Comparison of ENCODE assay signal across 14 cellular contexts in the genomic region with DNA sequence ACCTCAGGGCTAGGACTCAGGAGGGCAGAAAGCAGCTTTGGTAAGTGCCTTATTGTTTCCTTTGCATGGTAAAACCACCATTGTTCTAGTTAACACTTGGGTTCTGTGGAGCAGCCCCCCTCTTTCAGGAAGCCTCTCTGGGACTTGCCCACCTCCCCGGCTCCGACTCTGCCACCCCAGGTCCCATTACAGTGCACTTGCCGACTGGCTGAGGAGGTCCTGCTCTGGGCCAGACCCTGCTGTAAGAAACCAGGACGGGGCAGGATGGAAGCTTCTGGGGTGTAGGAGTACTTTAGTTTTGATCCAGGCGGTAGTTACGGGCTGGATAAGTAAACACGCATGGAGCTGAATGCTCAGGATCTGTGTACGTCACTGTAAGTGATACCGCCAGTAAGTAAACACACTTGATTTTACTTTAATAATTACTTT. TPM values are rescaled to one million over a fixed set of nuclear protein-coding genes. Genes with fewer than 3 reads are reported as not detected.
DNase-seq lines count a peak whose midpoint lies in the region; ATAC-seq and TF ChIP-seq lines count a peak whose summit lies in the region.
"Had no signal": no experiment of that assay in that cellular context is flagged by ENCODE, and none has a peak within 500 bp of the region (broad histone marks: within the 10 kb centered on the region; RNA-seq: fewer than 3 reads in every experiment).

No MANE protein-coding gene starts in this region.

- intact Hi-C loops in psoas muscle (cut with DNase I): no loop called here
- intact Hi-C loops in CD4-positive, alpha-beta T cell (cut with DNase I, micrococcal nuclease): no loop called here

- WGBS in psoas muscle, 3 donors: 65 to 82% (median 71%) methylated on average over 9 of the region's 9 CpGs
- WGBS in SK-N-SH (ENCODE audit: low lambda C conversion rate): 98% methylated on average over 9 of the region's 9 CpGs

- H3K27ac ChIP-seq in angular gyrus (ENCODE audit: low read depth, low read length): peak overlapping the region; percentile 80
- H3K27ac ChIP-seq in psoas muscle: peak overlapping the region; percentile 58
- H3K27ac ChIP-seq in SK-N-SH (ENCODE audit: low read depth in 2 of 2, low read length in 1 of 2): 0 out of 4 replicates have a peak overlapping the region, but pooled peaks of 1 of the 2 experiments have one; percentile 43
- no peak overlapping the region for H3K27ac ChIP-seq in CD4-positive, alpha-beta T cell (ENCODE audit: low read depth, low read length)
- H3K27ac ChIP-seq: SK-N-MC had no signal

- H3K4me3 ChIP-seq in psoas muscle (no peak overlapping the region), SK-N-SH (ENCODE audit: low read depth in 2 of 2, low read length in 1 of 2) (no peak overlapping the region)
- H3K4me3 ChIP-seq: MG63, SK-N-MC had no signal

- no peaks in the 10 kb centered on the region for H3K79me2 ChIP-seq in SK-N-SH (ENCODE audit: insufficient read depth)

- no peak for TF ChIP-seq RAD21 in SK-N-SH (IDR thresholded peaks at IDR 0.05; ENCODE audit: low read length)

- no peaks in the 10 kb centered on the region for H3K27me3 Mint-ChIP-seq in CD4-positive, alpha-beta T cell
- H3K27me3 Mint-ChIP-seq: brain; stimulated activated memory B cell treated with anti-CD40 and anti-IgM and Interleukin-4, amounts not matched to agents 10 μg/mL and 1 μg/mL and 100 μg/mL, for 72 hours had no signal

- H3K4me1 ChIP-seq in psoas muscle (peaks cover 31% of the 10 kb centered on the region), SK-N-SH (ENCODE audit: control insufficient read depth in 1 of 2, insufficient read depth in 2 of 2, low read depth in 1 of 2, low read length in 1 of 2) (peaks cover 0 to 37% of the 10 kb centered on the region in 2 experiments; a peak in 1 of 4 replicates)

- no peak overlapping the region for H2AFZ ChIP-seq in SK-N-SH (ENCODE audit: low read depth)

- H3K27ac Mint-ChIP-seq in CD4-positive, alpha-beta T cell: no peak overlapping the region
- H3K27ac Mint-ChIP-seq: nephron progenitor cell; stimulated activated memory B cell treated with anti-CD40 and anti-IgM and Interleukin-4, amounts not matched to agents 10 μg/mL and 1 μg/mL and 100 μg/mL, for 72 hours had no signal

- POLR2A ChIA-PET in SK-N-SH (lab: Yijun Ruan, JAX): interaction anchor here (1.1 to 3.3 kb wide), 4 partner anchors 39 to 178 kb away, joined by 3 to 15 read pairs (median 4); partner anchors contain the start of gene RHOB
- POLR2A ChIA-PET in CD4-positive, alpha-beta T cell (lab: Charles Lee): no interaction called here

- peaks cover 35% of the 10 kb centered on the region for H3K36me3 Mint-ChIP-seq in CD4-positive, alpha-beta T cell (ENCODE audit: low read depth)

- H3K9me3 ChIP-seq in psoas muscle (no peaks in the 10 kb centered on the region), SK-N-SH (no peaks in the 10 kb centered on the region)
- H3K9me3 ChIP-seq in CD4-positive, alpha-beta T cell (ENCODE audit: control insufficient read depth, low read length): no peaks in the 10 kb centered on the region
- H3K9me3 ChIP-seq: MG63 had no signal

- no peaks in the 10 kb centered on the region for H3K9me3 Mint-ChIP-seq in CD4-positive, alpha-beta T cell
- H3K9me3 Mint-ChIP-seq: brain; nephron progenitor cell; stimulated activated memory B cell treated with anti-CD40 and anti-IgM and Interleukin-4, amounts not matched to agents 10 μg/mL and 1 μg/mL and 100 μg/mL, for 72 hours had no signal

- H3K4me3 Mint-ChIP-seq in CD4-positive, alpha-beta T cell: no peak overlapping the region
- H3K4me3 Mint-ChIP-seq: brain; nephron progenitor cell; stimulated activated memory B cell treated with anti-CD40 and anti-IgM and Interleukin-4, amounts not matched to agents 10 μg/mL and 1 μg/mL and 100 μg/mL, for 72 hours had no signal

- DNase-seq in DMS53 (lab: John Stamatoyannopoulos, UW): peak; percentile 88
- DNase-seq in islet precursor cell: peak; percentile 49
- peak in 1 of 2 donors; percentile 42 for DNase-seq in psoas muscle
- DNase-seq in SK-N-SH: no peak
- DNase-seq in activated gamma-delta T cell treated with Interleukin-2 at 50 U/mL for 16 hours: no peak
- DNase-seq in CD4-positive, alpha-beta T cell: no peak
- DNase-seq: activated T-cell treated with anti-CD3 and anti-CD28 coated beads, Interleukin-2, amount 50 U/mL, for 48 hours; MG63; nephron progenitor cell had no signal

- H3K9ac ChIP-seq in SK-N-SH: no peak overlapping the region

- H4K20me1 ChIP-seq in SK-N-SH (ENCODE audit: insufficient read depth): no peaks in the 10 kb centered on the region

- H3K27me3 ChIP-seq in psoas muscle (ENCODE audit: insufficient read depth in 3 of 3, low read length in 2 of 3): no peaks in the 10 kb centered on the region
- H3K27me3 ChIP-seq in SK-N-SH (ENCODE audit: insufficient read depth): no peaks in the 10 kb centered on the region
- no peaks in the 10 kb centered on the region for H3K27me3 ChIP-seq in CD4-positive, alpha-beta T cell (ENCODE audit: control insufficient read depth, insufficient read depth, low read length)
- H3K27me3 ChIP-seq: MG63 had no signal

- ATAC-seq in psoas muscle: no peak
- no peak for ATAC-seq in GM18517 (IDR thresholded peaks at IDR 0.05; ENCODE audit: unreplicated experiment)
- no peak for ATAC-seq in CD4-positive, alpha-beta T cell (ENCODE audit: poor library complexity)
- ATAC-seq: stimulated activated memory B cell treated with anti-CD40 and anti-IgM and Interleukin-4, amounts not matched to agents 10 μg/mL and 1 μg/mL and 100 μg/mL, for 72 hours had no signal

- no peak overlapping the region for H3K4me2 ChIP-seq in SK-N-SH

- H3F3A ChIP-seq in SK-N-SH (replicated peaks; ENCODE audit: insufficient read depth): no peaks in the 10 kb centered on the region

- no peaks in the 10 kb centered on the region for H3K4me1 Mint-ChIP-seq in CD4-positive, alpha-beta T cell (ENCODE audit: low read depth)
- H3K4me1 Mint-ChIP-seq: stimulated activated memory B cell treated with anti-CD40 and anti-IgM and Interleukin-4, amounts not matched to agents 10 μg/mL and 1 μg/mL and 100 μg/mL, for 72 hours had no signal

- no peaks in the 10 kb centered on the region for H3K9me2 ChIP-seq in SK-N-SH

- no peak for TF ChIP-seq CTCF in psoas muscle (IDR thresholded peaks at IDR 0.05)
- no peak for TF ChIP-seq CTCF in SK-N-SH (IDR thresholded peaks at IDR 0.05)
- TF ChIP-seq CTCF in CD4-positive, alpha-beta T cell (IDR thresholded peaks at IDR 0.05): no peak

- TF ChIP-seq EP300 in SK-N-SH (IDR thresholded peaks at IDR 0.05; ENCODE audit: borderline replicate concordance in 1 of 2, low read depth in 1 of 2, low read length in 1 of 2): no peak

- CTCF ChIA-PET in SK-N-SH (lab: Yijun Ruan, JAX): interaction anchor here (0.7 to 4.8 kb wide), 15 partner anchors 10 to 328 kb away, joined by 3 to 33 read pairs (median 4); partner anchors contain the start of genes HS1BP3 and RHOB
- CTCF ChIA-PET in CD4-positive, alpha-beta T cell (lab: Charles Lee): no interaction called here

- peaks cover 0 to 30% of the 10 kb centered on the region in 2 donors for H3K36me3 ChIP-seq in psoas muscle (ENCODE audit: insufficient read depth in 1 of 2, low read depth in 1 of 2)
- H3K36me3 ChIP-seq in SK-N-SH (replicated peaks in 1 of 2; ENCODE audit: control insufficient read depth in 1 of 2, insufficient read depth in 2 of 2, low read length in 1 of 2): peaks cover 0 to 32% of the 10 kb centered on the region in 2 experiments
- H3K36me3 ChIP-seq: MG63 had no signal

TF ChIP-seq in SK-N-SH, 30 proteins besides CTCF, POLR2A, EP300 and RAD21 (continues in another document):
- TF ChIP-seq GABPA (IDR thresholded peaks at IDR 0.05; ENCODE audit: low read depth) (no peak), YY1 (IDR thresholded peaks at IDR 0.05; ENCODE audit: low read depth) (no peak), MAX (IDR thresholded peaks at IDR 0.05; ENCODE audit: low read depth) (no peak), TAF1 (IDR thresholded peaks at IDR 0.05; ENCODE audit: borderline replicate concordance, low read depth, low read length) (no peak), TCF12 (IDR thresholded peaks at IDR 0.05) (no peak), TEAD4 (IDR thresholded peaks at IDR 0.05; ENCODE audit: borderline replicate concordance, insufficient read depth) (no peak), FOSL2 (IDR thresholded peaks at IDR 0.05; ENCODE audit: borderline replicate concordance, low read depth) (no peak), FOXM1 (IDR thresholded peaks at IDR 0.05; ENCODE audit: low read depth) (no peak), NFIC (IDR thresholded peaks at IDR 0.05; ENCODE audit: borderline replicate concordance) (no peak)
- TF ChIP-seq, protein P1, sequence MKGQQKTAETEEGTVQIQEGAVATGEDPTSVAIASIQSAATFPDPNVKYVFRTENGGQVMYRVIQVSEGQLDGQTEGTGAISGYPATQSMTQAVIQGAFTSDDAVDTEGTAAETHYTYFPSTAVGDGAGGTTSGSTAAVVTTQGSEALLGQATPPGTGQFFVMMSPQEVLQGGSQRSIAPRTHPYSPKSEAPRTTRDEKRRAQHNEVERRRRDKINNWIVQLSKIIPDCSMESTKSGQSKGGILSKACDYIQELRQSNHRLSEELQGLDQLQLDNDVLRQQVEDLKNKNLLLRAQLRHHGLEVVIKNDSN (IDR thresholded peaks at IDR 0.05; ENCODE audit: borderline replicate concordance, low read depth): no peak
- TF ChIP-seq, protein P2, sequence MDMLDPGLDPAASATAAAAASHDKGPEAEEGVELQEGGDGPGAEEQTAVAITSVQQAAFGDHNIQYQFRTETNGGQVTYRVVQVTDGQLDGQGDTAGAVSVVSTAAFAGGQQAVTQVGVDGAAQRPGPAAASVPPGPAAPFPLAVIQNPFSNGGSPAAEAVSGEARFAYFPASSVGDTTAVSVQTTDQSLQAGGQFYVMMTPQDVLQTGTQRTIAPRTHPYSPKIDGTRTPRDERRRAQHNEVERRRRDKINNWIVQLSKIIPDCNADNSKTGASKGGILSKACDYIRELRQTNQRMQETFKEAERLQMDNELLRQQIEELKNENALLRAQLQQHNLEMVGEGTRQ (IDR thresholded peaks at IDR 0.05; ENCODE audit: borderline replicate concordance, low read depth, low read length): no peak

RNA-seq across cellular contexts. Expression of gene HS1BP3, which starts 25.4 kb away (rescaled TPM):
- total RNA-seq in psoas muscle: 10 to 100 TPM in 3 of 4 donors, 1 to 10 TPM in 1; 9.2 to 12.1 (median 11.4) TPM
- polyA plus RNA-seq in psoas muscle (10 to 100 TPM; 12.6 to 20.6 (median 13.2) TPM), SK-N-SH (2012; rRNA removed) (18.7 and 20.1 TPM in 2 replicates)
- 9.8 and 14.2 TPM in 2 replicates for polyA plus RNA-seq in SK-N-SH (2012; cell fraction: cytosol; rRNA removed)
- 47.9 and 49.4 TPM in 2 replicates for polyA plus RNA-seq in SK-N-SH (2012; cell fraction: nucleus; rRNA removed)
- total RNA-seq in CD4-positive, alpha-beta T cell: 10 to 100 TPM in 1 of 2 experiments, 1 to 10 TPM in 1; 8.8 to 10.1 TPM

RNA-seq across cellular contexts. Expression of gene GDF7, which starts 41.4 kb away (rescaled TPM):
- under 1 TPM; 0.04 to 0.94 (median 0.17) TPM for total RNA-seq in psoas muscle
- polyA plus RNA-seq in psoas muscle (under 1 TPM; 0.03 to 0.04 (median 0.04) TPM), SK-N-SH (2012; rRNA removed) (0.02 and 0.03 TPM in 2 replicates)
- polyA plus RNA-seq in SK-N-SH (2012; cell fraction: cytosol; rRNA removed): 0.04 TPM in 2 replicates
- 0.19 TPM in 2 replicates for polyA plus RNA-seq in SK-N-SH (2012; cell fraction: nucleus; rRNA removed)
- total RNA-seq in CD4-positive, alpha-beta T cell: under 1 TPM; 0.05 to 0.14 TPM

Comparison
In these comparisons a context has a peak if more than half of its experiments do, and no peak if none do; other contexts are left out.
1. DNase-seq: peak in DMS53 (single experiment) and islet precursor cell (single experiment); none in SK-N-SH (single experiment), activated gamma-delta T cell treated with Interleukin-2 at 50 U/mL for 16 hours (single experiment) and CD4-positive, alpha-beta T cell (0 of 10).